In the genomic region with DNA sequence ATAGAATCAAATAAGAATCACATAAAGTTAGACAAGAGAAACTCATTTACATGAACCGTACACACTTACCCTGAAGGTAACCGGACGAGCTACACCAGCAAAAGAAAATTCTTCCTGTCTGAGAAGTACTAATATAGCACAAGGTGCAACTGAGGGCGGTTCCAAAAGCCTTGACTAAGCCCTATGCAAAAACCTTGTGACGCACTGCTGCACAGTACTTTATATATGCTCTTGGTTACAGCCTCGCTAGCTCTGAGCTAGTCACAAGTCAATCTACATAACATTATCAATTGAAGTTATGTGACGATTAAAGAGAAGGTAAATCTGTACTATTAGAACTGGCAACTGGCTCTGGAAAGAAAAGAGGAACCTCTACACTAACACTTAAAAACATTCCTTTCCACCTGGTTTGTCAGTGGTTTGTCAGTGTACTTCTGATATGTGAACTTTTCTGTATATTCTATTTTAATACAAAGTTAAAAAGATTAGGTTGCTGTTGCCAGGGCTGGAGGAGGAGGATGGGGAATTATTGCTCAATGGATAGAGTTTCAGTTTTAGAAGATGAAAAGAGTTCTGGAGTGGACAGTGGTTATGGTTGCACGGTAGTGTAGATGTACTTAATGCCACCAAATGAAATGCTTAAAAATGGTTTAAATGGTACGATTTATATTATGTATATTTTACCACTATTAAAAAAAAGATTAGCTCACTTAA, we compare ENCODE assay signal across 8 cellular contexts. TPM values are rescaled to one million over a fixed set of nuclear protein-coding genes. Genes with fewer than 3 reads are reported as not detected.
DNase-seq lines count a peak whose midpoint lies in the region; ATAC-seq, FAIRE-seq and TF ChIP-seq lines count a peak whose summit lies in the region.

No MANE protein-coding gene starts in this region.

- H3K4me1 ChIP-seq in OCI-LY3 (ENCODE audit: low read length) = peaks cover 46% of the 10 kb centered on the region
- H3K4me1 ChIP-seq in keratinocyte (ENCODE audit: control insufficient read depth, extremely low read depth, insufficient read depth, low read length) = peaks cover 16% of the 10 kb centered on the region

- ATAC-seq in GM18508 (IDR thresholded peaks at IDR 0.05; ENCODE audit: insufficient read depth, unreplicated experiment) (peak; percentile 89), HG02678 (IDR thresholded peaks at IDR 0.05; ENCODE audit: unreplicated experiment) (peak; percentile 93)

- H3K4me3 ChIP-seq in OCI-LY3 (ENCODE audit: low read length) (peak overlapping the region; percentile 67), keratinocyte (ENCODE audit: control insufficient read depth in 2 of 3, extremely low read depth in 1 of 3, insufficient read depth in 2 of 3, low read depth in 1 of 3, low read length in 3 of 3) (peak overlapping the region in 2 of 3 experiments; percentile 49 to 58)

- dilution Hi-C loops in keratinocyte (cut with MboI; ENCODE audit: extremely low pct_ligation_motif_present, low sequenced_read_pairs) = no loop called here

- H3K9me1 ChIP-seq in keratinocyte (ENCODE audit: control insufficient read depth, extremely low read depth, insufficient read depth, low read length) = no peaks in the 10 kb centered on the region

- H3K9ac ChIP-seq in OCI-LY3 (ENCODE audit: low read length) (peak overlapping the region; percentile 62), keratinocyte (ENCODE audit: control insufficient read depth, extremely low read depth, insufficient read depth, low read length) (peak overlapping the region; percentile 55)

- TF ChIP-seq CTCF in OCI-LY3 (IDR thresholded peaks at IDR 0.05; ENCODE audit: low read depth, low read length) = no peak
- TF ChIP-seq CTCF in keratinocyte (optimal IDR thresholded peaks at IDR 0.05 in 1 of 3, IDR thresholded peaks at IDR 0.05 in 1 of 3, conservative IDR thresholded peaks at IDR 0.05 in 1 of 3; ENCODE audit: extremely low read depth in 1 of 3, insufficient read depth in 2 of 3, low read length in 3 of 3) = no peak

- no peak overlapping the region for H2AFZ ChIP-seq in OCI-LY3 (ENCODE audit: low read depth, low read length)
- peak overlapping the region; percentile 0 for H2AFZ ChIP-seq in keratinocyte (ENCODE audit: control insufficient read depth, low read length)

- H3K4me2 ChIP-seq in OCI-LY3 (ENCODE audit: low read length) (peak overlapping the region; percentile 96), keratinocyte (ENCODE audit: control insufficient read depth, extremely low read depth, insufficient read depth, low read depth, low read length) (peak overlapping the region; percentile 72)

- DNase-seq in activated effector memory CD4-positive, alpha-beta T cell treated with anti-CD3 and anti-CD28 coated beads, Interleukin-2, amount 50 U/mL, for 16 hours = peak; percentile 84
- DNase-seq in keratinocyte (ENCODE audit: low read depth, low spot score) = peak; percentile 44
- DNase-seq in stimulated activated CD8-positive, alpha-beta memory T cell treated with anti-CD3 and anti-CD28 coated beads, Interleukin-12 subunit alpha, Interleukin-12 subunit beta, amount 100 ng/mL, for 24 hours (ENCODE audit: extremely low read depth) = peak; percentile 12
- no peak for DNase-seq in NCI-H2029 (lab: John Stamatoyannopoulos, UW)
- DNase-seq in NCI-H69 (lab: John Stamatoyannopoulos, UW) = no peak

- H3K9me3 ChIP-seq in OCI-LY3 (ENCODE audit: insufficient read depth, low read length) (no peaks in the 10 kb centered on the region), keratinocyte (ENCODE audit: control insufficient read depth, low read depth, low read length) (no peaks in the 10 kb centered on the region)

- FAIRE-seq in keratinocyte (lab: Jason Lieb, UNC) = peak; percentile 89

- H4K20me1 ChIP-seq in OCI-LY3 (ENCODE audit: insufficient read depth, low read length) = peaks cover 57% of the 10 kb centered on the region
- no peaks in the 10 kb centered on the region for H4K20me1 ChIP-seq in keratinocyte (ENCODE audit: control insufficient read depth, extremely low read depth, insufficient read depth, low read length)

- H3K36me3 ChIP-seq in OCI-LY3 (replicated peaks; ENCODE audit: low read depth, low read length) = peaks cover 2% of the 10 kb centered on the region
- no peaks in the 10 kb centered on the region for H3K36me3 ChIP-seq in keratinocyte (ENCODE audit: control insufficient read depth in 2 of 2, extremely low read depth in 1 of 2, insufficient read depth in 2 of 2, low read length in 2 of 2)

- peaks cover 95% of the 10 kb centered on the region for H3K79me2 ChIP-seq in OCI-LY3 (ENCODE audit: low read length)
- peaks cover 76% of the 10 kb centered on the region for H3K79me2 ChIP-seq in keratinocyte (ENCODE audit: control insufficient read depth, insufficient read depth, low read length)

- H3K27ac ChIP-seq in OCI-LY3 (ENCODE audit: low read length) (peak overlapping the region; percentile 57), keratinocyte (ENCODE audit: control insufficient read depth, insufficient read depth, low read length) (peak overlapping the region; percentile 53)

- H3K27me3 ChIP-seq in OCI-LY3 (ENCODE audit: low read depth, low read length) (no peaks in the 10 kb centered on the region), keratinocyte (ENCODE audit: control insufficient read depth, extremely low read depth, insufficient read depth, low read length) (no peaks in the 10 kb centered on the region)

RNA-seq across cellular contexts. Expression of a gene that starts 21.6 kb away (rescaled TPM):
- polyA plus RNA-seq in keratinocyte = 12.6 to 30.5 TPM (median 16.2 TPM) in 3 replicates
- 40.9 TPM for polyA plus RNA-seq in keratinocyte (2011; ENCODE audit: low read depth)
- 10.7 and 18.9 TPM in 2 replicates for polyA plus RNA-seq in keratinocyte (2011; cell fraction: cytosol; rRNA removed)
- polyA plus RNA-seq in keratinocyte (2011; cell fraction: nucleus; rRNA removed) = 9.9 and 19.1 TPM in 2 replicates
- 18.7 and 21.6 TPM in 2 replicates for polyA plus RNA-seq in keratinocyte (2012; ENCODE audit: low replicate concordance)
- 0.82 to 8.4 TPM (median 1.9 TPM) in 3 replicates for polyA minus RNA-seq in keratinocyte
- 4.6 TPM for polyA minus RNA-seq in keratinocyte (2011; cell fraction: cytosol; rRNA and poly(A)+ RNA removed)
- polyA minus RNA-seq in keratinocyte (2011; cell fraction: nucleus; rRNA and poly(A)+ RNA removed) = 5.7 and 8.9 TPM in 2 replicates

Comparison
In these comparisons a context has a peak if more than half of its experiments do, and no peak if none do; other contexts are left out.
1. DNase-seq: peak in activated effector memory CD4-positive, alpha-beta T cell treated with anti-CD3 and anti-CD28 coated beads, Interleukin-2, amount 50 U/mL, for 16 hours (single experiment), keratinocyte (single experiment) and stimulated activated CD8-positive, alpha-beta memory T cell treated with anti-CD3 and anti-CD28 coated beads, Interleukin-12 subunit alpha, Interleukin-12 subunit beta, amount 100 ng/mL, for 24 hours (single experiment); none in NCI-H2029 (single experiment) and NCI-H69 (single experiment).